1 cellular context compared by ENCODE assay signal in the genomic region with DNA sequence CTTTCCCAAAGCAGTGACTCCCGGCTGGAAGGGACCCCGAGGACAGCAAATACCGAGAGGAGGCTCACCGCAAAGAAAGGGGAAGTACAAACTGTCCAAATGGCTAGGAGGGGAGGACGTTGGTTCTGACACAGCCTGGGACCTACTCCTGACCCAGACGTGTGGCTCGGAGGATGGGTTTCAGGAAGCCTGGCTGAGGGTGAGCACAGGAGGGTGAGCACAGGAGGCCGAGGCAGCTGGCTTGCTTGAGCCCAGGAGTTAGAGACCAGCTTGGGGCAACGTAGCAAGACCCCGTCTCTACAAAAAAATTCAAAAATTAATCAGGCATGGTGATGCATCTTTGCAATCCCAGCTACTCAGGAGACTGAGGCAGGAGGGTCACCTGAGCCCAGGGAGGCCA.
TF ChIP-seq lines count a peak whose summit lies in the region.

No MANE protein-coding gene starts in this region.

TF ChIP-seq in H1, 55 proteins besides CTCF, POLR2A, EP300 and RAD21:
- TF ChIP-seq GABPA (IDR thresholded peaks at IDR 0.05; ENCODE audit: borderline replicate concordance, insufficient read depth, low read length) = no peak
- TF ChIP-seq CBX5 (IDR thresholded peaks at IDR 0.05; ENCODE audit: low read depth, low read length) = no peak
- TF ChIP-seq SP2 (IDR thresholded peaks at IDR 0.05; ENCODE audit: low read length) = no peak
- TF ChIP-seq TAF7 (optimal IDR thresholded peaks at IDR 0.05; ENCODE audit: borderline replicate concordance, low read depth, low read length) = no peak
- TF ChIP-seq CREB1 (IDR thresholded peaks at IDR 0.05) = no peak
- no peak for TF ChIP-seq SAP30 (IDR thresholded peaks at IDR 0.05; ENCODE audit: insufficient read depth, insufficient replicate concordance, low read length)
- TF ChIP-seq, protein P1, sequence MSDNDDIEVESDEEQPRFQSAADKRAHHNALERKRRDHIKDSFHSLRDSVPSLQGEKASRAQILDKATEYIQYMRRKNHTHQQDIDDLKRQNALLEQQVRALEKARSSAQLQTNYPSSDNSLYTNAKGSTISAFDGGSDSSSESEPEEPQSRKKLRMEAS (IDR thresholded peaks at IDR 0.05) = no peak
- no peak for TF ChIP-seq KDM1A (IDR thresholded peaks at IDR 0.05; ENCODE audit: borderline replicate concordance, low read length)
- TF ChIP-seq, protein P2, sequence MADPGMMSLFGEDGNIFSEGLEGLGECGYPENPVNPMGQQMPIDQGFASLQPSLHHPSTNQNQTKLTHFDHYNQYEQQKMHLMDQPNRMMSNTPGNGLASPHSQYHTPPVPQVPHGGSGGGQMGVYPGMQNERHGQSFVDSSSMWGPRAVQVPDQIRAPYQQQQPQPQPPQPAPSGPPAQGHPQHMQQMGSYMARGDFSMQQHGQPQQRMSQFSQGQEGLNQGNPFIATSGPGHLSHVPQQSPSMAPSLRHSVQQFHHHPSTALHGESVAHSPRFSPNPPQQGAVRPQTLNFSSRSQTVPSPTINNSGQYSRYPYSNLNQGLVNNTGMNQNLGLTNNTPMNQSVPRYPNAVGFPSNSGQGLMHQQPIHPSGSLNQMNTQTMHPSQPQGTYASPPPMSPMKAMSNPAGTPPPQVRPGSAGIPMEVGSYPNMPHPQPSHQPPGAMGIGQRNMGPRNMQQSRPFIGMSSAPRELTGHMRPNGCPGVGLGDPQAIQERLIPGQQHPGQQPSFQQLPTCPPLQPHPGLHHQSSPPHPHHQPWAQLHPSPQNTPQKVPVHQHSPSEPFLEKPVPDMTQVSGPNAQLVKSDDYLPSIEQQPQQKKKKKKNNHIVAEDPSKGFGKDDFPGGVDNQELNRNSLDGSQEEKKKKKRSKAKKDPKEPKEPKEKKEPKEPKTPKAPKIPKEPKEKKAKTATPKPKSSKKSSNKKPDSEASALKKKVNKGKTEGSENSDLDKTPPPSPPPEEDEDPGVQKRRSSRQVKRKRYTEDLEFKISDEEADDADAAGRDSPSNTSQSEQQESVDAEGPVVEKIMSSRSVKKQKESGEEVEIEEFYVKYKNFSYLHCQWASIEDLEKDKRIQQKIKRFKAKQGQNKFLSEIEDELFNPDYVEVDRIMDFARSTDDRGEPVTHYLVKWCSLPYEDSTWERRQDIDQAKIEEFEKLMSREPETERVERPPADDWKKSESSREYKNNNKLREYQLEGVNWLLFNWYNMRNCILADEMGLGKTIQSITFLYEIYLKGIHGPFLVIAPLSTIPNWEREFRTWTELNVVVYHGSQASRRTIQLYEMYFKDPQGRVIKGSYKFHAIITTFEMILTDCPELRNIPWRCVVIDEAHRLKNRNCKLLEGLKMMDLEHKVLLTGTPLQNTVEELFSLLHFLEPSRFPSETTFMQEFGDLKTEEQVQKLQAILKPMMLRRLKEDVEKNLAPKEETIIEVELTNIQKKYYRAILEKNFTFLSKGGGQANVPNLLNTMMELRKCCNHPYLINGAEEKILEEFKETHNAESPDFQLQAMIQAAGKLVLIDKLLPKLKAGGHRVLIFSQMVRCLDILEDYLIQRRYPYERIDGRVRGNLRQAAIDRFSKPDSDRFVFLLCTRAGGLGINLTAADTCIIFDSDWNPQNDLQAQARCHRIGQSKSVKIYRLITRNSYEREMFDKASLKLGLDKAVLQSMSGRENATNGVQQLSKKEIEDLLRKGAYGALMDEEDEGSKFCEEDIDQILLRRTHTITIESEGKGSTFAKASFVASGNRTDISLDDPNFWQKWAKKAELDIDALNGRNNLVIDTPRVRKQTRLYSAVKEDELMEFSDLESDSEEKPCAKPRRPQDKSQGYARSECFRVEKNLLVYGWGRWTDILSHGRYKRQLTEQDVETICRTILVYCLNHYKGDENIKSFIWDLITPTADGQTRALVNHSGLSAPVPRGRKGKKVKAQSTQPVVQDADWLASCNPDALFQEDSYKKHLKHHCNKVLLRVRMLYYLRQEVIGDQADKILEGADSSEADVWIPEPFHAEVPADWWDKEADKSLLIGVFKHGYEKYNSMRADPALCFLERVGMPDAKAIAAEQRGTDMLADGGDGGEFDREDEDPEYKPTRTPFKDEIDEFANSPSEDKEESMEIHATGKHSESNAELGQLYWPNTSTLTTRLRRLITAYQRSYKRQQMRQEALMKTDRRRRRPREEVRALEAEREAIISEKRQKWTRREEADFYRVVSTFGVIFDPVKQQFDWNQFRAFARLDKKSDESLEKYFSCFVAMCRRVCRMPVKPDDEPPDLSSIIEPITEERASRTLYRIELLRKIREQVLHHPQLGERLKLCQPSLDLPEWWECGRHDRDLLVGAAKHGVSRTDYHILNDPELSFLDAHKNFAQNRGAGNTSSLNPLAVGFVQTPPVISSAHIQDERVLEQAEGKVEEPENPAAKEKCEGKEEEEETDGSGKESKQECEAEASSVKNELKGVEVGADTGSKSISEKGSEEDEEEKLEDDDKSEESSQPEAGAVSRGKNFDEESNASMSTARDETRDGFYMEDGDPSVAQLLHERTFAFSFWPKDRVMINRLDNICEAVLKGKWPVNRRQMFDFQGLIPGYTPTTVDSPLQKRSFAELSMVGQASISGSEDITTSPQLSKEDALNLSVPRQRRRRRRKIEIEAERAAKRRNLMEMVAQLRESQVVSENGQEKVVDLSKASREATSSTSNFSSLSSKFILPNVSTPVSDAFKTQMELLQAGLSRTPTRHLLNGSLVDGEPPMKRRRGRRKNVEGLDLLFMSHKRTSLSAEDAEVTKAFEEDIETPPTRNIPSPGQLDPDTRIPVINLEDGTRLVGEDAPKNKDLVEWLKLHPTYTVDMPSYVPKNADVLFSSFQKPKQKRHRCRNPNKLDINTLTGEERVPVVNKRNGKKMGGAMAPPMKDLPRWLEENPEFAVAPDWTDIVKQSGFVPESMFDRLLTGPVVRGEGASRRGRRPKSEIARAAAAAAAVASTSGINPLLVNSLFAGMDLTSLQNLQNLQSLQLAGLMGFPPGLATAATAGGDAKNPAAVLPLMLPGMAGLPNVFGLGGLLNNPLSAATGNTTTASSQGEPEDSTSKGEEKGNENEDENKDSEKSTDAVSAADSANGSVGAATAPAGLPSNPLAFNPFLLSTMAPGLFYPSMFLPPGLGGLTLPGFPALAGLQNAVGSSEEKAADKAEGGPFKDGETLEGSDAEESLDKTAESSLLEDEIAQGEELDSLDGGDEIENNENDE (IDR thresholded peaks at IDR 0.05; ENCODE audit: insufficient replicate concordance, low read length) = no peak
- no peak for TF ChIP-seq GTF2F1 (IDR thresholded peaks at IDR 0.05; ENCODE audit: borderline replicate concordance, low read depth, low read length)
- no peak for TF ChIP-seq NRF1 (IDR thresholded peaks at IDR 0.05; ENCODE audit: low read depth, low read length)
- no peak for TF ChIP-seq SUZ12 (IDR thresholded peaks at IDR 0.05; ENCODE audit: low read length)
